ENCODE assay signal across 9 cellular contexts in genomic region chr6:33905081-33905609, GRCh38.
DNase-seq lines count a peak whose midpoint lies in the region; ATAC-seq and TF ChIP-seq lines count a peak whose summit lies in the region.
"Had no signal": no experiment of that assay in that cellular context is flagged by ENCODE, and none has a peak within 500 bp of the region (broad histone marks: within the 10 kb centered on the region; RNA-seq: fewer than 3 reads in every experiment).

No MANE protein-coding gene starts in this region.

- H3K4me3 ChIP-seq in GM12865 (ENCODE audit: low read depth, low read length): no peak overlapping the region

- H3K4me1 Mint-ChIP-seq in IgD-negative memory B cell (peaks cover 8 to 25% (median 10%) of the 10 kb centered on the region in 3 donors), naive B cell (peaks cover 45 to 78% (median 57%) of the 10 kb centered on the region in 3 donors)

- peak; percentile 85 to 86 for ATAC-seq in naive B cell (ENCODE audit: low read depth in 2 of 2)
- no peak for ATAC-seq in HG02885 (IDR thresholded peaks at IDR 0.05; ENCODE audit: poor library complexity, unreplicated experiment)

- H3K27me3 Mint-ChIP-seq in IgD-negative memory B cell: peaks cover 4% of the 10 kb centered on the region
- peaks cover 0 to 23% (median 9%) of the 10 kb centered on the region in 3 donors for H3K27me3 Mint-ChIP-seq in naive B cell

- peak; percentile 37 for DNase-seq in GM12865 (ENCODE audit: low read depth)
- DNase-seq in activated T-cell treated with anti-CD3 and anti-CD28 coated beads for 1 hour (ENCODE audit: low read depth): peak; percentile 23
- peak; percentile 59 for DNase-seq in naive B cell
- DNase-seq in GM20000 (ENCODE audit: low spot score): no peak
- no peak for DNase-seq in cortex of kidney (lab: John Stamatoyannopoulos, UW)
- DNase-seq in ureter (ENCODE audit: low spot score): no peak
- DNase-seq: hippocampal formation had no signal

- H3K27ac Mint-ChIP-seq in IgD-negative memory B cell: peak overlapping the region; percentile 23 to 85 (median 63)
- H3K27ac Mint-ChIP-seq in naive B cell: peak overlapping the region; percentile 28 to 82 (median 70)

- H3K36me3 Mint-ChIP-seq in IgD-negative memory B cell (peaks cover 1% of the 10 kb centered on the region), naive B cell (no peaks in the 10 kb centered on the region)

- peak overlapping the region in 3 of 4 donors; percentile 10 to 85 (median 29) for H3K4me3 Mint-ChIP-seq in IgD-negative memory B cell
- H3K4me3 Mint-ChIP-seq in naive B cell: peak overlapping the region; percentile 35 to 83 (median 62)

- no peak for TF ChIP-seq CTCF in GM12865 (IDR thresholded peaks at IDR 0.05; ENCODE audit: insufficient read depth, low read depth, low read length, missing control alignments)
- TF ChIP-seq CTCF in GM20000 (IDR thresholded peaks at IDR 0.05; ENCODE audit: extremely low read depth, missing control alignments): no peak

- H3K9me3 Mint-ChIP-seq in IgD-negative memory B cell (no peaks in the 10 kb centered on the region), naive B cell (peaks cover 0 to 4% (median 0%) of the 10 kb centered on the region in 7 donors)

Comparison
In these comparisons a context has a peak if more than half of its experiments do, and no peak if none do; other contexts are left out.
1. DNase-seq: peak in GM12865 (single experiment), activated T-cell treated with anti-CD3 and anti-CD28 coated beads for 1 hour (single experiment) and naive B cell (single experiment); none in GM20000 (single experiment), cortex of kidney (single experiment) and ureter (single experiment).